Comparison of ENCODE assay signal across 8 cellular contexts in genomic region chr6:6008648-6009421, GRCh38. TPM values are rescaled to one million over a fixed set of nuclear protein-coding genes. Genes with fewer than 3 reads are reported as not detected.
DNase-seq lines count a peak whose midpoint lies in the region; ATAC-seq and TF ChIP-seq lines count a peak whose summit lies in the region.

No MANE protein-coding gene starts in this region.

- H3K27ac ChIP-seq in C4-2B, result peak overlapping the region; percentile 59

- peak; percentile 72 for ATAC-seq in GM18909 (IDR thresholded peaks at IDR 0.05; ENCODE audit: poor library complexity, unreplicated experiment)
- peak; percentile 60 for ATAC-seq in HG03139 (IDR thresholded peaks at IDR 0.05; ENCODE audit: unreplicated experiment)
- ATAC-seq in activated T-cell treated with anti-CD3 and anti-CD28 coated beads, Interleukin-2, amount 50 U/mL, for 4 hours, result peak; percentile 58 to 60

- no peak overlapping the region for H3K27ac Mint-ChIP-seq in osteocyte (ENCODE audit: unreplicated experiment)

- DNase-seq in NCI-H524 treated with DMSO at 0.1 percent for 48 hours (lab: John Stamatoyannopoulos, UW) (peak; percentile 72), glomerular visceral epithelial cell (ENCODE audit: extremely low spot score) (peak; percentile 91), osteocyte (ENCODE audit: extremely low spot score, unreplicated experiment) (no peak)
- peak; percentile 19 for DNase-seq in activated T-cell treated with anti-CD3 and anti-CD28 coated beads, Interleukin-2, amount 50 U/mL, for 4 hours
- no peak for DNase-seq in effector CD4-positive, alpha-beta T cell

- H3K4me1 Mint-ChIP-seq in activated T-cell treated with anti-CD3 and anti-CD28 coated beads, Interleukin-2, amount 50 U/mL, for 4 hours (ENCODE audit: low read depth), result peaks cover 37% of the 10 kb centered on the region
- H3K4me1 Mint-ChIP-seq in osteocyte (ENCODE audit: unreplicated experiment), result peaks cover 34% of the 10 kb centered on the region

- peaks cover 60% of the 10 kb centered on the region for H3K27me3 Mint-ChIP-seq in activated T-cell treated with anti-CD3 and anti-CD28 coated beads, Interleukin-2, amount 50 U/mL, for 4 hours (ENCODE audit: low read depth)
- peaks cover 82% of the 10 kb centered on the region for H3K27me3 Mint-ChIP-seq in osteocyte (ENCODE audit: unreplicated experiment)

- TF ChIP-seq CTCF in C4-2B (conservative IDR thresholded peaks at IDR 0.05), result no peak
- TF ChIP-seq CTCF in osteocyte (IDR thresholded peaks at IDR 0.05), result no peak

- H3K9me3 Mint-ChIP-seq in activated T-cell treated with anti-CD3 and anti-CD28 coated beads, Interleukin-2, amount 50 U/mL, for 4 hours, result peaks cover 8% of the 10 kb centered on the region
- no peaks in the 10 kb centered on the region for H3K9me3 Mint-ChIP-seq in osteocyte (ENCODE audit: unreplicated experiment)

- H3K36me3 Mint-ChIP-seq in activated T-cell treated with anti-CD3 and anti-CD28 coated beads, Interleukin-2, amount 50 U/mL, for 4 hours (ENCODE audit: insufficient read depth), result no peaks in the 10 kb centered on the region
- no peaks in the 10 kb centered on the region for H3K36me3 Mint-ChIP-seq in osteocyte (ENCODE audit: unreplicated experiment)

- H3K4me3 Mint-ChIP-seq in activated T-cell treated with anti-CD3 and anti-CD28 coated beads, Interleukin-2, amount 50 U/mL, for 4 hours, result peak overlapping the region; percentile 66
- peak overlapping the region; percentile 61 for H3K4me3 Mint-ChIP-seq in osteocyte (ENCODE audit: unreplicated experiment)

RNA-seq across cellular contexts. Expression of gene NRN1, which starts 2.1 kb away (rescaled TPM):
- total RNA-seq in activated T-cell treated with anti-CD3 and anti-CD28 coated beads, Interleukin-2, amount 50 U/mL, for 4 hours, result under 1 TPM in 2 of 3 donors, not detected in 1; 0.15 to 0.22 TPM
- total RNA-seq in osteocyte, result 0.21 TPM in 1 of 2 replicates, not detected in the other

Comparison
In these comparisons a context has a peak if more than half of its experiments do, and no peak if none do; other contexts are left out.
1. DNase-seq: peak in NCI-H524 treated with DMSO at 0.1 percent for 48 hours (single experiment), activated T-cell treated with anti-CD3 and anti-CD28 coated beads, Interleukin-2, amount 50 U/mL, for 4 hours (single experiment) and glomerular visceral epithelial cell (single experiment); none in osteocyte (single experiment) and effector CD4-positive, alpha-beta T cell (single experiment).
2. Peak in every context shown above with its lines, with median percentiles within 50 percentile points of each other: ATAC-seq.